8 cellular contexts compared by ENCODE assay signal in genomic region chr6:118649918-118650499, GRCh38.
DNase-seq lines count a peak whose midpoint lies in the region; ATAC-seq lines count a peak whose summit lies in the region.

No MANE protein-coding gene starts in this region.

- H3K27ac ChIP-seq in ACC112 (ENCODE audit: low read depth, low read length), result peak overlapping the region; percentile 73; the same call in 1 of the 2 replicates
- H3K27ac ChIP-seq in HUES48 (ENCODE audit: low read depth, low read length), result no peak overlapping the region
- H3K27ac ChIP-seq in caudate nucleus (ENCODE audit: low read depth, low read length), result peak overlapping the region; percentile 92
- H3K27ac ChIP-seq in muscle layer of colon (ENCODE audit: low read depth, low read length), result peak overlapping the region; percentile 77

- H3K36me3 ChIP-seq in ACC112 (ENCODE audit: insufficient read depth, low read length) (no peaks in the 10 kb centered on the region), HUES48 (ENCODE audit: control insufficient read depth, insufficient read depth, low read length) (no peaks in the 10 kb centered on the region), muscle layer of colon (ENCODE audit: insufficient read depth, low read length) (no peaks in the 10 kb centered on the region)

- H3K4me1 ChIP-seq in ACC112 (ENCODE audit: control insufficient read depth, insufficient read depth, low read length, unreplicated experiment) (peaks cover 14% of the 10 kb centered on the region), HUES48 (ENCODE audit: control insufficient read depth, insufficient read depth, low read length) (peaks cover 24% of the 10 kb centered on the region), muscle layer of colon (ENCODE audit: insufficient read depth, low read length) (peaks cover 14% of the 10 kb centered on the region)

- H3K9me3 ChIP-seq in HUES48 (ENCODE audit: control insufficient read depth, insufficient read depth, low read length) (no peaks in the 10 kb centered on the region), muscle layer of colon (ENCODE audit: low read length) (no peaks in the 10 kb centered on the region)

- peaks cover 55% of the 10 kb centered on the region for H3K79me2 ChIP-seq in ACC112 (ENCODE audit: control insufficient read depth, insufficient read depth, low read length, unreplicated experiment)

- ATAC-seq in HG03432 (IDR thresholded peaks at IDR 0.05; ENCODE audit: unreplicated experiment) (no peak), GM21576 (IDR thresholded peaks at IDR 0.05; ENCODE audit: unreplicated experiment) (no peak)

- H2AFZ ChIP-seq in ACC112 (ENCODE audit: low read length, unreplicated experiment), result peak overlapping the region; percentile 91

- H3K4me3 ChIP-seq in ACC112 (ENCODE audit: low read depth, low read length) (peak overlapping the region; percentile 99), HUES48 (ENCODE audit: low read depth, low read length) (peak overlapping the region; percentile 97), muscle layer of colon (ENCODE audit: low read depth in 1 of 2, low read length in 2 of 2) (peak overlapping the region; percentile 78 to 90)

- H3K9ac ChIP-seq in HUES48 (ENCODE audit: low read depth, low read length) (no peak overlapping the region), muscle layer of colon (ENCODE audit: low read length) (peak overlapping the region; percentile 38)

- H3K27me3 ChIP-seq in ACC112 (ENCODE audit: insufficient read depth, low read length) (no peaks in the 10 kb centered on the region), HUES48 (ENCODE audit: control insufficient read depth, insufficient read depth, low read length) (peaks cover 13% of the 10 kb centered on the region), muscle layer of colon (ENCODE audit: control insufficient read depth in 1 of 2, insufficient read depth in 2 of 2, low read length in 2 of 2) (no peaks in the 10 kb centered on the region)

- DNase-seq in caudate nucleus (lab: John Stamatoyannopoulos, UW) (no peak), SHP77 treated with DMSO at 0.1 percent for 48 hours (lab: John Stamatoyannopoulos, UW) (no peak), foreskin melanocyte (no peak)
